In genomic region chr3:20040476-20041196, GRCh38 we compare ENCODE assay signal across 8 cellular contexts. TPM values are rescaled to one million over a fixed set of nuclear protein-coding genes. Genes with fewer than 3 reads are reported as not detected.
DNase-seq lines count a peak whose midpoint lies in the region; ATAC-seq and TF ChIP-seq lines count a peak whose summit lies in the region.

No MANE protein-coding gene starts in this region.

- no peaks in the 10 kb centered on the region for H3K27me3 ChIP-seq in CD4-positive, alpha-beta memory T cell (ENCODE audit: insufficient read depth, low read length)
- no peaks in the 10 kb centered on the region for H3K27me3 ChIP-seq in PC-9 (ENCODE audit: insufficient read depth, low read depth)
- H3K27me3 ChIP-seq in esophagus squamous epithelium, result no peaks in the 10 kb centered on the region
- no peaks in the 10 kb centered on the region for H3K27me3 ChIP-seq in muscle layer of duodenum (ENCODE audit: low read depth, low read length)

- H4K20me1 ChIP-seq in PC-9 (ENCODE audit: insufficient read depth), result no peaks in the 10 kb centered on the region; the same call in 1 of the 2 replicates

- H3K4me3 ChIP-seq in CD4-positive, alpha-beta memory T cell (ENCODE audit: low read length in 2 of 2), result peak overlapping the region; percentile 71 to 99
- H3K4me3 ChIP-seq in PC-9 (peak overlapping the region; percentile 62), esophagus squamous epithelium (peak overlapping the region; percentile 74 to 97 (median 84)), muscle layer of duodenum (ENCODE audit: low read depth in 1 of 2, low read length in 2 of 2) (peak overlapping the region; percentile 80 to 91)

- no TSS peak for BruUV-seq in PC-9 (replicated peaks; lab: Mats Ljungman, UMichigan)

- peak in 2 of 4 donors; percentile 51 for TF ChIP-seq POLR2A in esophagus squamous epithelium (IDR thresholded peaks at IDR 0.05)

- ATAC-seq in GM19397 (IDR thresholded peaks at IDR 0.05; ENCODE audit: unreplicated experiment), result peak; percentile 46
- peak; percentile 33 for ATAC-seq in HG03521 (IDR thresholded peaks at IDR 0.05; ENCODE audit: unreplicated experiment)
- ATAC-seq in stimulated activated naive B cell treated with anti-CD40 and anti-IgM and Interleukin-4, amounts not matched to agents 10 μg/mL and 1 μg/mL and 100 μg/mL, for 72 hours (replicated peaks), result peak; percentile 49

- peak overlapping the region; percentile 93 to 99 (median 98) for H3K4me3 Mint-ChIP-seq in CD4-positive, alpha-beta memory T cell
- H3K4me3 Mint-ChIP-seq in activated T-helper 1 cell treated with anti-CD3 and anti-CD28 coated beads, Interleukin-12 subunit alpha, Interleukin-12 subunit beta, Interleukin-2, Interleukin-4 antibody, amounts not matched to agents 30 ng/mL and 10 ng/mL and 1 ng/mL, durations not matched to agents 14 hours and 24 hours and 36 hours, result peak overlapping the region; percentile 99
- peak overlapping the region; percentile 87 to 93 for H3K4me3 Mint-ChIP-seq in stimulated activated naive B cell treated with anti-CD40 and anti-IgM and Interleukin-4, amounts not matched to agents 10 μg/mL and 1 μg/mL and 100 μg/mL, for 72 hours

- no peaks in the 10 kb centered on the region for H3K9me2 ChIP-seq in PC-9 (ENCODE audit: insufficient read depth)

- H3K4me1 ChIP-seq in CD4-positive, alpha-beta memory T cell (ENCODE audit: insufficient read depth, low read length), result peaks cover 57% of the 10 kb centered on the region
- H3K4me1 ChIP-seq in PC-9 (replicated peaks; ENCODE audit: insufficient read depth) (peaks cover 27% of the 10 kb centered on the region), esophagus squamous epithelium (peaks cover 27 to 58% (median 28%) of the 10 kb centered on the region in 3 donors), muscle layer of duodenum (ENCODE audit: control insufficient read depth in 1 of 2, insufficient read depth in 2 of 2, low read length in 2 of 2) (peaks cover 8 to 22% of the 10 kb centered on the region in 2 donors)

- CTCF ChIA-PET in CD4-positive, alpha-beta memory T cell (lab: Charles Lee; ENCODE audit: partially characterized antibody), result interaction anchor here (0.9 to 4.4 kb wide), 12 partner anchors 9 to 155 kb away, joined by 3 to 36 read pairs (median 4); partner anchors contain the start of genes RAB5A and SGO1
- CTCF ChIA-PET in PC-9 (lab: Charles Lee), result interaction anchor here (0.5 to 0.7 kb wide), 2 partner anchors 17 to 176 kb away, joined by 4 to 11 read pairs; no protein-coding TSS in a partner anchor

- H3F3A ChIP-seq in PC-9 (ENCODE audit: insufficient read depth, low read depth), result peaks cover 13% of the 10 kb centered on the region; the same call in 1 of the 2 replicates

- POLR2A ChIA-PET in CD4-positive, alpha-beta memory T cell (lab: Charles Lee; ENCODE audit: partially characterized antibody), result interaction anchor here (0.6 to 5.6 kb wide), 21 partner anchors 10 to 145 kb away, joined by 3 to 62 read pairs (median 4); partner anchors contain the start of genes RAB5A and SGO1
- POLR2A ChIA-PET in PC-9 (lab: Charles Lee; ENCODE audit: unreplicated experiment), result no interaction called here

- H3K4me1 Mint-ChIP-seq in CD4-positive, alpha-beta memory T cell, result peaks cover 38 to 70% (median 50%) of the 10 kb centered on the region in 4 donors
- peaks cover 63% of the 10 kb centered on the region for H3K4me1 Mint-ChIP-seq in activated T-helper 1 cell treated with anti-CD3 and anti-CD28 coated beads, Interleukin-12 subunit alpha, Interleukin-12 subunit beta, Interleukin-2, Interleukin-4 antibody, amounts not matched to agents 30 ng/mL and 10 ng/mL and 1 ng/mL, durations not matched to agents 14 hours and 24 hours and 36 hours (ENCODE audit: low read depth)
- H3K4me1 Mint-ChIP-seq in stimulated activated naive B cell treated with anti-CD40 and anti-IgM and Interleukin-4, amounts not matched to agents 10 μg/mL and 1 μg/mL and 100 μg/mL, for 72 hours, result peaks cover 31 to 48% of the 10 kb centered on the region in 2 donors

- intact Hi-C loops in CD4-positive, alpha-beta memory T cell (cut with micrococcal nuclease), result loop anchor here (2.0 to 10.0 kb wide), 4 partner anchors 14 to 896 kb away; partner anchors contain the start of gene KCNH8
- intact Hi-C loops in PC-9 (cut with micrococcal nuclease; ENCODE audit: unreplicated experiment) (loop anchor here (1.0 to 5.0 kb wide), 5 partner anchors 14 to 152 kb away; partner anchors contain the start of genes RAB5A and SGO1), esophagus squamous epithelium (cut with DNase I) (loop anchor here (2.0 to 10.0 kb wide), 2 partner anchors 94 to 144 kb away; partner anchors contain the start of genes RAB5A and SGO1)
- intact Hi-C loops in activated T-helper 1 cell treated with anti-CD3 and anti-CD28 coated beads, Interleukin-12 subunit alpha, Interleukin-12 subunit beta, Interleukin-2, Interleukin-4 antibody, amounts not matched to agents 30 ng/mL and 10 ng/mL and 1 ng/mL, durations not matched to agents 14 hours and 24 hours and 36 hours (cut with micrococcal nuclease), result loop anchor here (1.0 kb wide), 3 partner anchors 14 to 109 kb away; partner anchors contain the start of gene RAB5A

- no peaks in the 10 kb centered on the region for H3K36me3 ChIP-seq in CD4-positive, alpha-beta memory T cell (ENCODE audit: insufficient read depth, low read length)
- no peaks in the 10 kb centered on the region for H3K36me3 ChIP-seq in PC-9 (ENCODE audit: low read depth)
- H3K36me3 ChIP-seq in esophagus squamous epithelium, result no peaks in the 10 kb centered on the region
- H3K36me3 ChIP-seq in muscle layer of duodenum (ENCODE audit: control insufficient read depth in 1 of 2, insufficient read depth in 2 of 2, low read length in 2 of 2), result no peaks in the 10 kb centered on the region

- no peak for TF ChIP-seq CTCF in PC-9 (conservative IDR thresholded peaks at IDR 0.05)
- peak in 2 of 6 experiments; percentile 11 to 14 for TF ChIP-seq CTCF in esophagus squamous epithelium (IDR thresholded peaks at IDR 0.05)

- H3K27me3 Mint-ChIP-seq in CD4-positive, alpha-beta memory T cell, result no peaks in the 10 kb centered on the region
- H3K27me3 Mint-ChIP-seq in activated T-helper 1 cell treated with anti-CD3 and anti-CD28 coated beads, Interleukin-12 subunit alpha, Interleukin-12 subunit beta, Interleukin-2, Interleukin-4 antibody, amounts not matched to agents 30 ng/mL and 10 ng/mL and 1 ng/mL, durations not matched to agents 14 hours and 24 hours and 36 hours (ENCODE audit: insufficient read depth), result no peaks in the 10 kb centered on the region
- H3K27me3 Mint-ChIP-seq in stimulated activated naive B cell treated with anti-CD40 and anti-IgM and Interleukin-4, amounts not matched to agents 10 μg/mL and 1 μg/mL and 100 μg/mL, for 72 hours, result no peaks in the 10 kb centered on the region

- H3K9me3 Mint-ChIP-seq in CD4-positive, alpha-beta memory T cell, result peaks cover 0 to 2% (median 0%) of the 10 kb centered on the region in 8 donors
- no peaks in the 10 kb centered on the region for H3K9me3 Mint-ChIP-seq in activated T-helper 1 cell treated with anti-CD3 and anti-CD28 coated beads, Interleukin-12 subunit alpha, Interleukin-12 subunit beta, Interleukin-2, Interleukin-4 antibody, amounts not matched to agents 30 ng/mL and 10 ng/mL and 1 ng/mL, durations not matched to agents 14 hours and 24 hours and 36 hours
- H3K9me3 Mint-ChIP-seq in stimulated activated naive B cell treated with anti-CD40 and anti-IgM and Interleukin-4, amounts not matched to agents 10 μg/mL and 1 μg/mL and 100 μg/mL, for 72 hours, result no peaks in the 10 kb centered on the region

- H3K27ac ChIP-seq in CD4-positive, alpha-beta memory T cell (ENCODE audit: low read depth, low read length), result peak overlapping the region; percentile 86
- no peak overlapping the region for H3K27ac ChIP-seq in PC-9
- peak overlapping the region; percentile 95 to 99 (median 96) for H3K27ac ChIP-seq in esophagus squamous epithelium
- H3K27ac ChIP-seq in muscle layer of duodenum (ENCODE audit: low read length), result peak overlapping the region; percentile 82

- H3K79me2 ChIP-seq in PC-9 (ENCODE audit: low read depth), result no peaks in the 10 kb centered on the region

- no peaks in the 10 kb centered on the region for H3K9me3 ChIP-seq in CD4-positive, alpha-beta memory T cell (ENCODE audit: control insufficient read depth in 1 of 2, low read length in 2 of 2)
- H3K9me3 ChIP-seq in PC-9 (ENCODE audit: insufficient read depth, low read depth), result no peaks in the 10 kb centered on the region
- no peaks in the 10 kb centered on the region for H3K9me3 ChIP-seq in esophagus squamous epithelium
- H3K9me3 ChIP-seq in muscle layer of duodenum (ENCODE audit: control insufficient read depth in 1 of 2, low read length in 2 of 2), result no peaks in the 10 kb centered on the region

- DNase-seq in CD4-positive, alpha-beta memory T cell, result peak; percentile 56 to 77 (median 58)
- peak in 1 of 2 experiments; percentile 49 for DNase-seq in PC-9
- peak; percentile 59 for DNase-seq in activated T-helper 1 cell treated with anti-CD3 and anti-CD28 coated beads, Interleukin-12 subunit alpha, Interleukin-12 subunit beta, Interleukin-2, Interleukin-4 antibody, amounts not matched to agents 30 ng/mL and 10 ng/mL and 1 ng/mL, durations not matched to agents 14 hours and 24 hours and 36 hours (ENCODE audit: low spot score)
- no peak for DNase-seq in esophagus squamous epithelium (lab: John Stamatoyannopoulos, UW)
- peak; percentile 65 for DNase-seq in stimulated activated naive B cell treated with anti-CD40 and anti-IgM and Interleukin-4, amounts not matched to agents 10 μg/mL and 1 μg/mL and 100 μg/mL, for 72 hours

- no CpG with 5 or more reads among the region's 73 CpGs for WGBS in esophagus squamous epithelium, 2 donors

- H3K36me3 Mint-ChIP-seq in CD4-positive, alpha-beta memory T cell, result peaks cover 0 to 18% of the 10 kb centered on the region in 2 donors
- H3K36me3 Mint-ChIP-seq in activated T-helper 1 cell treated with anti-CD3 and anti-CD28 coated beads, Interleukin-12 subunit alpha, Interleukin-12 subunit beta, Interleukin-2, Interleukin-4 antibody, amounts not matched to agents 30 ng/mL and 10 ng/mL and 1 ng/mL, durations not matched to agents 14 hours and 24 hours and 36 hours (ENCODE audit: low read depth), result peaks cover 1% of the 10 kb centered on the region
- H3K36me3 Mint-ChIP-seq in stimulated activated naive B cell treated with anti-CD40 and anti-IgM and Interleukin-4, amounts not matched to agents 10 μg/mL and 1 μg/mL and 100 μg/mL, for 72 hours, result no peaks in the 10 kb centered on the region

- peak overlapping the region; percentile 89 for H2AFZ ChIP-seq in PC-9

- peak overlapping the region; percentile 98 for H3K4me2 ChIP-seq in PC-9

- peak overlapping the region; percentile 96 to 99 (median 97) for H3K27ac Mint-ChIP-seq in CD4-positive, alpha-beta memory T cell
- H3K27ac Mint-ChIP-seq in activated T-helper 1 cell treated with anti-CD3 and anti-CD28 coated beads, Interleukin-12 subunit alpha, Interleukin-12 subunit beta, Interleukin-2, Interleukin-4 antibody, amounts not matched to agents 30 ng/mL and 10 ng/mL and 1 ng/mL, durations not matched to agents 14 hours and 24 hours and 36 hours, result peak overlapping the region; percentile 98
- H3K27ac Mint-ChIP-seq in stimulated activated naive B cell treated with anti-CD40 and anti-IgM and Interleukin-4, amounts not matched to agents 10 μg/mL and 1 μg/mL and 100 μg/mL, for 72 hours, result peak overlapping the region; percentile 92

RNA-seq across cellular contexts. Expression of gene KAT2B, which starts 0.4 kb away (rescaled TPM):
- total RNA-seq in CD4-positive, alpha-beta memory T cell, result 10 to 100 TPM; 81.3 to 85.9 TPM
- 10 to 100 TPM in 1 of 2 donors, 1 to 10 TPM in 1; 4.3 to 11.5 TPM for polyA plus RNA-seq in CD4-positive, alpha-beta memory T cell
- 2.5 and 3.2 TPM in 2 replicates for total RNA-seq in PC-9 (2021)
- total RNA-seq in activated T-helper 1 cell treated with anti-CD3 and anti-CD28 coated beads, Interleukin-12 subunit alpha, Interleukin-12 subunit beta, Interleukin-2, Interleukin-4 antibody, amounts not matched to agents 30 ng/mL and 10 ng/mL and 1 ng/mL, durations not matched to agents 14 hours and 24 hours and 36 hours, result 25.1 and 38.5 TPM in 2 replicates
- total RNA-seq in esophagus squamous epithelium, result 10 to 100 TPM; 20.0 to 27.1 (median 23.8) TPM

RNA-seq across cellular contexts. Expression of gene PP2D1, which starts 28.6 kb away (rescaled TPM):
- total RNA-seq in CD4-positive, alpha-beta memory T cell, result not detected
- under 1 TPM; 0.40 to 0.46 TPM for polyA plus RNA-seq in CD4-positive, alpha-beta memory T cell
- total RNA-seq in PC-9 (2021), result not detected in 2 replicates
- not detected in 2 replicates for total RNA-seq in activated T-helper 1 cell treated with anti-CD3 and anti-CD28 coated beads, Interleukin-12 subunit alpha, Interleukin-12 subunit beta, Interleukin-2, Interleukin-4 antibody, amounts not matched to agents 30 ng/mL and 10 ng/mL and 1 ng/mL, durations not matched to agents 14 hours and 24 hours and 36 hours
- not detected for total RNA-seq in esophagus squamous epithelium
